Comparison of ENCODE assay signal across 1 cellular context in the genomic region with DNA sequence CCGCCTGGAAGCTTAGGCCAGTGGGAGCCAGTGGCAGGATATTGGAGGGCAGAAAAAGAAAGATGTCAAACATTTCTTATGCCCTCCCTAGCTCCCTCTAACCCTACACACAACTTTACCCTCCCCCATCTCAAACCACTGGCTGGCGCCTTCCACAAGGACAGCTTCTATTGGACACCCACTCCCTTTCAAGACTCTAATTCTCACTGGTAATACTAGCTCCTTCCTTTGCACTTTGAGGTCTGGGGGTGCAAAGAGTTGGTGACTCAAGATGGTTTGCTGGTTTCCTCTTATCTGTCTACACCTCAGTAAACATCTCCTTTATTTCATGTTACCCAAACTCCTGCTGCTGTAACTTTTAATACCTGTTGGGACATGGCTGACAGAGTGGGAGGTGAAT.
TF ChIP-seq lines count a peak whose summit lies in the region.

No MANE protein-coding gene starts in this region.

TF ChIP-seq in H1, 55 proteins besides CTCF, POLR2A, EP300 and RAD21:
- TF ChIP-seq TCF12 (IDR thresholded peaks at IDR 0.05; ENCODE audit: low read depth, low read length) (no peak), PHF8 (conservative IDR thresholded peaks at IDR 0.05; ENCODE audit: low read depth, low read length) (no peak), BACH1 (IDR thresholded peaks at IDR 0.05; ENCODE audit: low read length) (no peak), POU5F1 (IDR thresholded peaks at IDR 0.05; ENCODE audit: low read depth, low read length) (no peak), CHD1 (IDR thresholded peaks at IDR 0.05; ENCODE audit: low read depth, low read length) (no peak), GTF2F1 (IDR thresholded peaks at IDR 0.05; ENCODE audit: borderline replicate concordance, low read depth, low read length) (no peak), SP4 (IDR thresholded peaks at IDR 0.05; ENCODE audit: low read length) (no peak), TBP (IDR thresholded peaks at IDR 0.05; ENCODE audit: low read depth, low read length) (no peak), POLR2AphosphoS5 (IDR thresholded peaks at IDR 0.05; ENCODE audit: low read depth, low read length) (no peak), MAFK (IDR thresholded peaks at IDR 0.05; ENCODE audit: low read depth, low read length) (no peak), KDM1A (IDR thresholded peaks at IDR 0.05; ENCODE audit: borderline replicate concordance, low read length) (no peak), CBX5 (IDR thresholded peaks at IDR 0.05; ENCODE audit: low read depth, low read length) (no peak), CEBPB (IDR thresholded peaks at IDR 0.05; ENCODE audit: low read depth, low read length) (no peak), CBX8 (IDR thresholded peaks at IDR 0.05; ENCODE audit: borderline replicate concordance, low read depth, low read length) (no peak)
